8 cellular contexts compared by ENCODE assay signal in the genomic region with DNA sequence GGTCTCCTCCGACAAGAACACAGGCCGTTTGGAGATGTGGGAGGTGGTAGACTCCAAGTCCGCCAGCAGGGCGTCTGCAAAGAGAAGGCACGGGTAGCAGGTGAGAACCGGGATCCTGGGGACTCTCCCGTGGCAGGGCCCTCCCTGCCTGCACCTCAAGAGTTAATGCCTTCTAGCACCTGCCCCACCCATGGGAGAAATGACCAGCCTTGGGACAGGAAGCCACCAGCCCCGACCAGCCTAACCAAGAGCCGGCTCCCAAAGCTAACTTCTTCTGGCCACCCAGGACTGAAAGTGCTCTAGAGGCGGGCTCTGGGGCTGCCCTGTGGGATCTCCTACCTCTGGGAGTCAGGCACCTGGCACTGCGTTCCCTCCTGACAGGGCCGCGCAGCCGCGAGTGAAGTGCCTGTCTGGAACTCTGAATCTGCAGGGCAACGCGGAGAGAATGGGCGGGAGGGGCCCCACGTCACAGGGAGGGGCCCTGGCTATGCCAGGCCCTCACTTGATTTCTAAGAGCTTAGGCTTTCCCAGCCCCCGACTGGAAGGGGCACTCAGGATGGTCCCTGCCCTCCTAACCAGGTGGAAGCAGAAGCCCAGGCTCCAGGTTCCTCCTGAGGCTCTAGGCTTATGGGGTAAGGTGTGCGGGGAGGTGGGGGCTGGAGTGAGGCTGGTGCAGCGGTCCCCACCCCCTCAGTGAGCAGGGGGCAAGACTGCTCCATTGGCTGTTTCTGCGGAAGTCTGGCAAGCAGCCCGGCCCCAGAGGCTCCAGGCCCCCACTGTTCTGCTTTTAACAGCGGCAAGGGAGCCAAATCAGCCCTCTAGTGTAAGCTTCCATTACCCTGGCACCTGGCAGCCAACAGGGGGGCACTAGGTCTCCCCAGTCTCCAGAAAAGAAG. TPM values are rescaled to one million over a fixed set of nuclear protein-coding genes. Genes with fewer than 3 reads are reported as not detected.
DNase-seq lines count a peak whose midpoint lies in the region; ATAC-seq and TF ChIP-seq lines count a peak whose summit lies in the region.

No MANE protein-coding gene starts in this region.

- TF ChIP-seq CTCF in esophagus muscularis mucosa (IDR thresholded peaks at IDR 0.05) (no peak), psoas muscle (IDR thresholded peaks at IDR 0.05) (no peak)

- WGBS in esophagus muscularis mucosa: 13% methylated on average over 15 of the region's 25 CpGs
- WGBS in psoas muscle, 3 donors: 64 to 69% (median 65%) methylated on average over 24 to 25 of the region's 25 CpGs

- ATAC-seq in psoas muscle (no peak), HG02973 (IDR thresholded peaks at IDR 0.05; ENCODE audit: unreplicated experiment) (no peak)

- peaks cover 54 to 67% (median 56%) of the 10 kb centered on the region in 4 donors for H3K4me1 ChIP-seq in esophagus muscularis mucosa
- peaks cover 43% of the 10 kb centered on the region for H3K4me1 ChIP-seq in psoas muscle

- peaks cover 37 to 62% (median 59%) of the 10 kb centered on the region in 4 donors for H3K36me3 ChIP-seq in esophagus muscularis mucosa
- H3K36me3 ChIP-seq in psoas muscle (ENCODE audit: insufficient read depth in 1 of 2, low read depth in 1 of 2): peaks cover 10 to 55% of the 10 kb centered on the region in 2 donors

- H3K27me3 ChIP-seq in esophagus muscularis mucosa (no peaks in the 10 kb centered on the region), psoas muscle (ENCODE audit: insufficient read depth in 3 of 3, low read length in 2 of 3) (no peaks in the 10 kb centered on the region)

- DNase-seq in NCI-H345 treated with DMSO at 0.1 percent for 48 hours (lab: John Stamatoyannopoulos, UW; ENCODE audit: unreplicated experiment) (peak; percentile 82), esophagus muscularis mucosa (ENCODE audit: extremely low spot score) (no peak), psoas muscle (peak in 1 of 2 donors; percentile 47), T-helper 9 cell (no peak), RPMI8226 (no peak), NOMO-1 treated with dmso at 0.1 percent for 144 hours (lab: John Stamatoyannopoulos, UW; ENCODE audit: unreplicated experiment) (no peak)

- H3K27ac ChIP-seq in esophagus muscularis mucosa (replicated peaks in 1 of 4) (peak overlapping the region; percentile 64 to 77 (median 71)), psoas muscle (peak overlapping the region; percentile 51)

- intact Hi-C loops in esophagus muscularis mucosa (cut with DNase I) (no loop called here), psoas muscle (cut with DNase I) (no loop called here)

- TF ChIP-seq POLR2A in GM10847 (IDR thresholded peaks at IDR 0.05; ENCODE audit: extremely low read depth, insufficient read length) (peak; percentile 2), esophagus muscularis mucosa (IDR thresholded peaks at IDR 0.05; ENCODE audit: low read depth) (no peak)

- no peak for TF ChIP-seq EP300 in esophagus muscularis mucosa (IDR thresholded peaks at IDR 0.05)

- H3K4me3 ChIP-seq in esophagus muscularis mucosa: peak overlapping the region; percentile 21 to 40 (median 29)
- H3K4me3 ChIP-seq in psoas muscle: no peak overlapping the region

- H3K9me3 ChIP-seq in esophagus muscularis mucosa (no peaks in the 10 kb centered on the region), psoas muscle (no peaks in the 10 kb centered on the region)

RNA-seq across cellular contexts. Expression of gene RPLP0, which starts 23.6 kb away (rescaled TPM):
- 1,000 to 10,000 TPM; 2,092 to 2,985 (median 2,271) TPM for total RNA-seq in esophagus muscularis mucosa
- total RNA-seq in psoas muscle: 1,000 to 10,000 TPM in 3 of 4 donors, 100 to 1,000 TPM in 1; 662 to 1,479 (median 1,333) TPM
- 1,000 to 10,000 TPM; 2,571 to 2,845 (median 2,673) TPM for polyA plus RNA-seq in psoas muscle

RNA-seq across cellular contexts. Expression of gene GCN1, which starts 30.0 kb away (rescaled TPM):
- 10 to 100 TPM; 38.6 to 94.6 (median 49.3) TPM for total RNA-seq in esophagus muscularis mucosa
- total RNA-seq in psoas muscle: 10 to 100 TPM; 63.1 to 80.9 (median 68.6) TPM
- 10 to 100 TPM; 19.6 to 55.7 (median 43.2) TPM for polyA plus RNA-seq in psoas muscle

RNA-seq across cellular contexts. Expression of gene PXN, which starts 41.0 kb away (rescaled TPM):
- total RNA-seq in esophagus muscularis mucosa (10 to 100 TPM; 51.9 to 89.4 (median 71.9) TPM), psoas muscle (100 to 1,000 TPM in 2 of 4 donors, 10 to 100 TPM in 2; 67.6 to 166 (median 106) TPM)
- polyA plus RNA-seq in psoas muscle: 100 to 1,000 TPM in 1 of 3 donors, 10 to 100 TPM in 2; 64.7 to 147 (median 96.2) TPM
